In the genomic region with DNA sequence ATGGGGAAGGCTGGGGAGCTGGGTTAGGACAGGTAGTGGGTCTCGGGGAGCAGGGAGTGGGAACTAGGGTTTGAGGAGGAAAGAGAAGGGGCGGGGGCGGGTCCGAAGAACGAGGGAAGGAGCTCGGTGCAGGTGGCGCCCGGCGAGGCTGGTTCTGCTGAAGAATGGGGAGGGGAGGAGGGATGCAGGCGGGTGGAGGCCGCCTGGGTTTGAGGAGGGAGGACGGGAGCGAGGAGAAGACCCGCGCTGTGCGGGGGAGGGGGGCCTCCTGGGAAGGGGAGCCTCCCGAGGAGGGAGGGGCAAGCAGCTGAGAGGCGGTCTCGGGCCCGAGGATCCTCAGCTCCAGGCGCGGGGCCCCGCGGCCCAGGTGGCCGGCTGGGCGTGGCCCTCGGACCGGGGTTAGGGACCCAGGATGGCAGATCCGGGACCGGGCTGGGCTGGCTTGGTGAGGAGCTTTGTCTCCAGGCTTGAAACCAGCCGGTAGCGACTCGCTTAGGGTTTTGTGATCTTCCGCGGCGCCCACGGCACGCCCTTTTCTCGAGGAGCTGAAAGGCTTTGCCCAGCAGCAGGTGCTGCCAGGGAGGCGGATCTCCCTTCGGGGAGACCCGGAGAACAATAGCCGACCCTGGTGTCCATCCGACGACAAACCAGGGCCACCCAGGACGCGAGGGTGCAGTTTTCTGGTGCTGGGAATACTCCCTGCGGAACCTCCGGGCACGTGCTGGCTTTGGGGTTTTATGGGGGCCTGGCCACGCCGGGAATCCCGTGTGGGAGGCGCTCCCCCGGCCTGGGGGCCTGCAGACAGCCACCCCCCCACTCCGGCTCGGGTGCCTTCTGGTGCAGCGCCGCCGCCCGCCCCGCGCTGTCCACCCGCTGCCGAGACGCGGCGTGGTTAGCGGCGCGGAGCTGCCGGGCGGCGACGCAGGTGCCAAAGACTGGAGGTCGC, we compare ENCODE assay signal across 9 cellular contexts. TPM values are rescaled to one million over a fixed set of nuclear protein-coding genes. Genes with fewer than 3 reads are reported as not detected.
A peak's percentile ranks its signal among the peaks of the same experiment; 100 is the strongest.
DNase-seq lines count a peak whose midpoint lies in the region; ATAC-seq and TF ChIP-seq lines count a peak whose summit lies in the region.
"Had no signal": no experiment of that assay in that cellular context is flagged by ENCODE, and none has a peak within 500 bp of the region (broad histone marks: within the 10 kb centered on the region; RNA-seq: fewer than 3 reads in every experiment).

No MANE protein-coding gene starts in this region.

- no peak overlapping the region for H3K27ac Mint-ChIP-seq in central memory CD8-positive, alpha-beta T cell (ENCODE audit: low read depth)

- peaks cover 19% of the 10 kb centered on the region for H3K4me1 Mint-ChIP-seq in central memory CD8-positive, alpha-beta T cell

- H3K18ac ChIP-seq in trophoblast cell (ENCODE audit: low read length) = no peak overlapping the region

- no peaks in the 10 kb centered on the region for H3K79me1 ChIP-seq in trophoblast cell (ENCODE audit: low read length)

- H3K4me2 ChIP-seq in trophoblast cell (ENCODE audit: low read length) = peak overlapping the region; percentile 80

- H3K9me3 Mint-ChIP-seq in central memory CD8-positive, alpha-beta T cell = no peaks in the 10 kb centered on the region

- H3K4me3 ChIP-seq in HAP-1 = peak overlapping the region; percentile 89
- no peak overlapping the region for H3K4me3 ChIP-seq in trophoblast cell (ENCODE audit: low read depth, low read length)
- peak overlapping the region in 2 of 4 donors; percentile 13 to 43 for H3K4me3 ChIP-seq in tibial nerve

- no peak overlapping the region for H3K9ac ChIP-seq in trophoblast cell (ENCODE audit: low read length)

- no peak for ATAC-seq in central memory CD8-positive, alpha-beta T cell (replicated peaks; ENCODE audit: extremely low read depth, poor library complexity, severe bottlenecking)
- ATAC-seq in GM21786 (IDR thresholded peaks at IDR 0.05; ENCODE audit: unreplicated experiment) (no peak), GM18870 (IDR thresholded peaks at IDR 0.05; ENCODE audit: unreplicated experiment) (no peak)

- no peak for TF ChIP-seq CTCF in tibial nerve (IDR thresholded peaks at IDR 0.05)

- TF ChIP-seq EP300 in tibial nerve (IDR thresholded peaks at IDR 0.05) = no peak

- H3K4me3 Mint-ChIP-seq in central memory CD8-positive, alpha-beta T cell = peak overlapping the region; percentile 73

- H3K14ac ChIP-seq in trophoblast cell (ENCODE audit: low read length) = no peak overlapping the region

- in situ Hi-C loops in HAP-1 (cut with MboI; ENCODE audit: low sequenced_read_pairs) = loop anchor here (5.0 kb wide), 1 partner anchor 168 kb away; no protein-coding TSS in a partner anchor

- no peak overlapping the region for H2BK120ac ChIP-seq in trophoblast cell (ENCODE audit: insufficient read depth, low read length, poor library complexity)

- H2AK5ac ChIP-seq in trophoblast cell (ENCODE audit: low read length) = no peak overlapping the region

- H3K23ac ChIP-seq in trophoblast cell (ENCODE audit: low read length) = no peak overlapping the region

- H3K27me3 ChIP-seq in HAP-1 (ENCODE audit: low read depth) (peaks cover 6% of the 10 kb centered on the region; the same call in 1 of the 2 replicates), trophoblast cell (ENCODE audit: insufficient read depth, low read length) (peaks cover 49% of the 10 kb centered on the region), tibial nerve (peaks cover 9 to 86% of the 10 kb centered on the region in 2 donors)

- H3K4me1 ChIP-seq in HAP-1 (peaks cover 27% of the 10 kb centered on the region), trophoblast cell (ENCODE audit: control insufficient read depth in 1 of 2, insufficient read depth in 2 of 2, low read length in 2 of 2) (peaks cover 5 to 13% of the 10 kb centered on the region in 2 experiments), tibial nerve (peaks cover 0 to 41% (median 27%) of the 10 kb centered on the region in 4 donors)

- no peak overlapping the region for H4K91ac ChIP-seq in trophoblast cell (ENCODE audit: low read depth, low read length)

- no peak overlapping the region for H3K27ac ChIP-seq in trophoblast cell (ENCODE audit: low read depth, low read length)
- no peak overlapping the region for H3K27ac ChIP-seq in tibial nerve

- H3K36me3 ChIP-seq in HAP-1 (replicated peaks) (no peaks in the 10 kb centered on the region), trophoblast cell (ENCODE audit: control insufficient read depth in 1 of 2, insufficient read depth in 2 of 2, low read length in 2 of 2) (no peaks in the 10 kb centered on the region), tibial nerve (no peaks in the 10 kb centered on the region)

- no peak overlapping the region for H2BK5ac ChIP-seq in trophoblast cell (ENCODE audit: low read depth, low read length, poor library complexity)

- H4K8ac ChIP-seq in trophoblast cell (ENCODE audit: low read depth, low read length) = no peak overlapping the region

- TF ChIP-seq POLR2A in tibial nerve (IDR thresholded peaks at IDR 0.05) = no peak

- DNase-seq in HAP-1 (ENCODE audit: low spot score in 2 of 2) (peak; percentile 76 to 86), NCI-H345 treated with DMSO at 0.1 percent for 48 hours (lab: John Stamatoyannopoulos, UW; ENCODE audit: unreplicated experiment) (peak; percentile 41), trophoblast cell (no peak), tibial nerve (ENCODE audit: low spot score in 2 of 2) (no peak), NCI-H2029 treated with DMSO at 0.1 percent for 48 hours (lab: John Stamatoyannopoulos, UW) (no peak)
- DNase-seq in central memory CD8-positive, alpha-beta T cell (ENCODE audit: low spot score in 2 of 2) = no peak
- DNase-seq: stimulated activated naive CD4-positive, alpha-beta T cell treated with Interleukin-2 at 50 U/mL for 16 hours had no signal

- peaks cover 73% of the 10 kb centered on the region for H3K27me3 Mint-ChIP-seq in central memory CD8-positive, alpha-beta T cell

- no peaks in the 10 kb centered on the region for H3K9me3 ChIP-seq in HAP-1
- peaks cover 8% of the 10 kb centered on the region for H3K9me3 ChIP-seq in trophoblast cell (ENCODE audit: insufficient read depth, low read depth, low read length)
- no peaks in the 10 kb centered on the region for H3K9me3 ChIP-seq in tibial nerve

- no peak overlapping the region for H2BK12ac ChIP-seq in trophoblast cell (ENCODE audit: low read length)

- no peak overlapping the region for H4K12ac ChIP-seq in trophoblast cell (ENCODE audit: low read depth, low read length)

- no peak overlapping the region for H2AFZ ChIP-seq in trophoblast cell (ENCODE audit: insufficient read depth, low read length, poor library complexity)

- H3K4ac ChIP-seq in trophoblast cell (ENCODE audit: low read depth, low read length) = no peak overlapping the region

- H3K79me2 ChIP-seq in trophoblast cell (ENCODE audit: control insufficient read depth, insufficient read depth, low read length, poor library complexity) = no peaks in the 10 kb centered on the region

- H3K36me3 Mint-ChIP-seq in central memory CD8-positive, alpha-beta T cell (ENCODE audit: insufficient read depth) = no peaks in the 10 kb centered on the region

- no CpG with 5 or more reads among the region's 76 CpGs for WGBS in trophoblast cell (ENCODE audit: extremely low coverage, insufficient coverage, insufficient read length)
- WGBS in tibial nerve, 2 donors = 1 to 2% methylated on average over 50 to 61 of the region's 76 CpGs

RNA-seq across cellular contexts. Expression of a gene that starts 1.4 kb away (rescaled TPM):
- polyA plus RNA-seq in trophoblast cell (2013) = 0.05 and 0.06 TPM in 2 replicates
- total RNA-seq in tibial nerve = not detected

Comparison
In these comparisons a context has a peak if more than half of its experiments do, and no peak if none do; other contexts are left out.
1. DNase-seq: peak in HAP-1 (2 of 2) and NCI-H345 treated with DMSO at 0.1 percent for 48 hours (single experiment); none in central memory CD8-positive, alpha-beta T cell (0 of 2), trophoblast cell (0 of 2), tibial nerve (0 of 2) and NCI-H2029 treated with DMSO at 0.1 percent for 48 hours (single experiment).